Comparison of ENCODE assay signal across 1 cellular context in the genomic region with DNA sequence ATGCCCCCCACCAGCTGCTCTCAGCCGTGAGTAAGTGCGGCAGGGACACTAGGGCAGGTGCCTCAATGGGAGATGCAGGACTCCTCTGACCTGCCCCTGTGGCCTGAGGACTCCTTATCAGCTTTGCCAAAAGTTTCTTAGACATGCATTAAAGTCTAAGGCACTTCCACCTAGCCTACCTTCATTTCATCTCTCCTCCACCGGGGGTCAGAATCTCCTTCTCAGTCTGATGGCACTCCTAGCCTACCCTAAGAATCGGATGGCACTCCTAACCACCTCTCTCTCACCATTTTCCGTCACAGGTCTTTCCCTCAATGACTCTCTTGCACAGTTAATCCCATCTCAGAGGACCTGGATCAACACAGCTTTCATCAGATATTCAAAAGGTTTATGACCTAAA.
TF ChIP-seq lines count a peak whose summit lies in the region.

No MANE protein-coding gene starts in this region.

TF ChIP-seq in H1, 55 proteins besides CTCF, POLR2A, EP300 and RAD21 (continued from another document):
- TF ChIP-seq, protein P1, sequence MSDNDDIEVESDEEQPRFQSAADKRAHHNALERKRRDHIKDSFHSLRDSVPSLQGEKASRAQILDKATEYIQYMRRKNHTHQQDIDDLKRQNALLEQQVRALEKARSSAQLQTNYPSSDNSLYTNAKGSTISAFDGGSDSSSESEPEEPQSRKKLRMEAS (IDR thresholded peaks at IDR 0.05): no peak
- TF ChIP-seq BACH1 (IDR thresholded peaks at IDR 0.05; ENCODE audit: low read length): no peak
- TF ChIP-seq SP4 (IDR thresholded peaks at IDR 0.05; ENCODE audit: low read length): no peak
- no peak for TF ChIP-seq NANOG (IDR thresholded peaks at IDR 0.05; ENCODE audit: insufficient read depth, low read depth, low read length, poor library complexity, severe bottlenecking)
- TF ChIP-seq HDAC6 (IDR thresholded peaks at IDR 0.05; ENCODE audit: low read depth, low read length): no peak
- no peak for TF ChIP-seq SAP30 (IDR thresholded peaks at IDR 0.05; ENCODE audit: insufficient read depth, insufficient replicate concordance, low read length)
- no peak for TF ChIP-seq RNF2 (IDR thresholded peaks at IDR 0.05; ENCODE audit: borderline replicate concordance, low read depth, low read length, missing control alignments, poor library complexity, severe bottlenecking)
- TF ChIP-seq TAF1 (IDR thresholded peaks at IDR 0.05; ENCODE audit: low read depth, low read length): no peak
- TF ChIP-seq RXRA (IDR thresholded peaks at IDR 0.05; ENCODE audit: insufficient read depth, low read depth, low read length): no peak
- no peak for TF ChIP-seq SRF (IDR thresholded peaks at IDR 0.05; ENCODE audit: low read depth, low read length)
- TF ChIP-seq CHD1 (IDR thresholded peaks at IDR 0.05; ENCODE audit: low read depth, low read length): no peak
- no peak for TF ChIP-seq EZH2 (IDR thresholded peaks at IDR 0.05; ENCODE audit: low read depth, low read length, severe bottlenecking)
- TF ChIP-seq YY1 (IDR thresholded peaks at IDR 0.05; ENCODE audit: low read depth, low read length): no peak
- TF ChIP-seq JUN (IDR thresholded peaks at IDR 0.05; ENCODE audit: low read depth, low read length): no peak
- no peak for TF ChIP-seq KDM4A (IDR thresholded peaks at IDR 0.05; ENCODE audit: low read depth, low read length, severe bottlenecking)
- TF ChIP-seq CREB1 (IDR thresholded peaks at IDR 0.05): no peak
- TF ChIP-seq GTF2F1 (IDR thresholded peaks at IDR 0.05; ENCODE audit: borderline replicate concordance, low read depth, low read length): no peak
- no peak for TF ChIP-seq KDM1A (IDR thresholded peaks at IDR 0.05; ENCODE audit: borderline replicate concordance, low read length)
